ENCODE assay signal across 16 cellular contexts in genomic region chr5:620586-621180, GRCh38.
"Had no signal": no experiment of that assay in that cellular context is flagged by ENCODE, and none has a peak within 500 bp of the region (broad histone marks: within the 10 kb centered on the region; RNA-seq: fewer than 3 reads in every experiment).

No MANE protein-coding gene starts in this region.

- H3K27me3 ChIP-seq: esophagus muscularis mucosa, gastroesophageal sphincter, tibial nerve had no signal

- H3K9me3 ChIP-seq: esophagus muscularis mucosa, gastroesophageal sphincter, SK-N-SH, tibial nerve had no signal

- H3K4me3 ChIP-seq: esophagus muscularis mucosa, gastroesophageal sphincter, tibial nerve had no signal

- DNase-seq: activated CD4-positive, alpha-beta T cell treated with anti-CD3 and anti-CD28 coated beads for 4 hours; activated effector memory CD4-positive, alpha-beta T cell treated with anti-CD3 and anti-CD28 coated beads, Interleukin-2, amount 50 U/mL, for 16 hours; activated naive CD8-positive, alpha-beta T cell treated with anti-CD3 and anti-CD28 coated beads for 36 hours; activated T-cell treated with anti-CD3 and anti-CD28 coated beads, Interleukin-2, amount 50 U/mL, for 48 hours; amniotic stem cell; effector CD8-positive, alpha-beta T cell; mesendoderm; retina; SK-N-SH; stimulated activated naive CD8-positive, alpha-beta T cell treated with anti-CD3 and anti-CD28 coated beads, Interleukin-15, Interleukin-2, amounts not matched to agents 100 U/mL and 50 U/mL, for 24 hours; substantia nigra; T-cell had no signal

- H3K4me1 ChIP-seq: esophagus muscularis mucosa, gastroesophageal sphincter, tibial nerve had no signal

- H3K27ac ChIP-seq: esophagus muscularis mucosa, gastroesophageal sphincter, tibial nerve had no signal

- ATAC-seq: gastroesophageal sphincter; naive thymus-derived CD8-positive, alpha-beta T cell; stimulated activated naive CD8-positive, alpha-beta T cell treated with anti-CD3 and anti-CD28 coated beads, Interleukin-15, Interleukin-2, amounts not matched to agents 100 U/mL and 50 U/mL, for 24 hours; T-cell had no signal
